1 cellular context compared by ENCODE assay signal in the genomic region with DNA sequence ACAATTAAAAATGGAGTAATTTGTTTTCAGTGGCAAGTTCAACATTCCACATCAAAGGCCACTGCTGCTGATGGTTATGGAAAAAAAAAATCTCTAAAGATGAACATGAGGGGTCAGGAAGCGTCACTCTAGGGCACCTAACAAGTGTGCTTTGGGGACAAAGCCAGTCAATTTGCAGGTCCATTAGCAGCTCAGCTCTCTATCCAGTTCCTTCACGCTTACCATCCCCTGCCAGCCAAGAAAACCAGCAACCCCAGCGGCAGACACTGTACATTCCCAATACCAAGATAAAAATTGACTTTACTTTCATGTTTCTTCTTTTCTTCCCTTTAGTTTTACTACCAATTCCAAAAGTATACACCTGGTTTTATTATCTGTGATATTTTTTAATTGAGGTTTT.
TF ChIP-seq lines count a peak whose summit lies in the region.

No MANE protein-coding gene starts in this region.

TF ChIP-seq in H1, 55 proteins besides CTCF, POLR2A, EP300 and RAD21 (continued from another document):
- TF ChIP-seq BCL11A (IDR thresholded peaks at IDR 0.05; ENCODE audit: low read depth in 2 of 2, low read length in 2 of 2) (no peak), KDM5A (IDR thresholded peaks at IDR 0.05; ENCODE audit: low read length) (no peak), TAF1 (IDR thresholded peaks at IDR 0.05; ENCODE audit: low read depth, low read length) (no peak), SP4 (IDR thresholded peaks at IDR 0.05; ENCODE audit: low read length) (no peak)
TF ChIP-seq in H1: peak in this region for 0.
